16 cellular contexts compared by ENCODE assay signal in genomic region chr12:65867428-65867827, GRCh38. TPM values are rescaled to one million over a fixed set of nuclear protein-coding genes. Genes with fewer than 3 reads are reported as not detected.
A peak's percentile ranks its signal among the peaks of the same experiment; 100 is the strongest.
DNase-seq lines count a peak whose midpoint lies in the region; ATAC-seq, FAIRE-seq and TF ChIP-seq lines count a peak whose summit lies in the region.
"Had no signal": no experiment of that assay in that cellular context is flagged by ENCODE, and none has a peak within 500 bp of the region (broad histone marks: within the 10 kb centered on the region; RNA-seq: fewer than 3 reads in every experiment).

No MANE protein-coding gene starts in this region.

- intact Hi-C loops in HepG2 (cut with micrococcal nuclease; ENCODE audit: unreplicated experiment) = no loop called here

- H3K4me1 Mint-ChIP-seq in nephron progenitor cell = peaks cover 47% of the 10 kb centered on the region
- H3K4me1 Mint-ChIP-seq: activated CD8-positive, alpha-beta memory T cell treated with anti-CD3 and anti-CD28 coated beads, Interleukin-2, amount 10 ng/mL, durations not matched to agents 7 days and 5 days; CD4-positive, CD25-positive, alpha-beta regulatory T cell; stimulated activated naive CD8-positive, alpha-beta T cell treated with anti-CD3 and anti-CD28 coated beads, Interleukin-15, amount 100 ng/mL, for 72 hours had no signal

- no peak overlapping the region for H3K4me3 ChIP-seq in HepG2 (replicated peaks in 1 of 3; ENCODE audit: insufficient read depth in 1 of 3, low read depth in 2 of 3, low read length in 3 of 3)

- H3K4me1 ChIP-seq in HepG2 (ENCODE audit: insufficient read depth, low read length) = 0 out of 2 replicates have a peak, but pooled peaks cover 8% of the 10 kb centered on the region

- DNase-seq in CD1c-positive myeloid dendritic cell (ENCODE audit: extremely low spot score) (peak; percentile 57), NCI-H226 (peak; percentile 56), dermis blood vessel endothelial cell (peak; percentile 66), nephron progenitor cell (no peak), HepG2 (ENCODE audit: low spot score) (no peak), SIG-M5 (lab: John Stamatoyannopoulos, UW) (no peak)
- DNase-seq: activated CD8-positive, alpha-beta memory T cell treated with anti-CD3 and anti-CD28 coated beads, Interleukin-2, amount 10 ng/mL, durations not matched to agents 7 days and 5 days; CD4-positive, CD25-positive, alpha-beta regulatory T cell; islet precursor cell; NCI-H1417 treated with DMSO at 0.1 percent for 48 hours; NCI-H524 treated with DMSO at 0.1 percent for 48 hours; stimulated activated naive CD8-positive, alpha-beta T cell treated with anti-CD3 and anti-CD28 coated beads, Interleukin-15, amount 100 ng/mL, for 72 hours had no signal

- peak overlapping the region; percentile 72 for H3K27ac Mint-ChIP-seq in nephron progenitor cell
- H3K27ac Mint-ChIP-seq: activated CD8-positive, alpha-beta memory T cell treated with anti-CD3 and anti-CD28 coated beads, Interleukin-2, amount 10 ng/mL, durations not matched to agents 7 days and 5 days; activated naive CD4-positive, alpha-beta T cell treated with anti-CD3 and anti-CD28 coated beads, Interleukin-2, amount 50 U/mL, for 72 hours; CD4-positive, CD25-positive, alpha-beta regulatory T cell; stimulated activated naive CD8-positive, alpha-beta T cell treated with anti-CD3 and anti-CD28 coated beads, Interleukin-15, amount 100 ng/mL, for 72 hours had no signal

- H4K20me1 ChIP-seq in HepG2 (ENCODE audit: insufficient read depth, low read length) = no peaks in the 10 kb centered on the region

- WGBS in HepG2 (ENCODE audit: low lambda C conversion rate) = 93% methylated on average over 5 of the region's 5 CpGs

- in situ Hi-C loops in HepG2 (cut with HindIII; ENCODE audit: extremely low pct_ligation_motif_present, low pct_unique_long_range_greater_than_20kb) = no loop called here

- POLR2A ChIA-PET in HepG2 (lab: Yijun Ruan, JAX) = no interaction called here

- H3K36me3 ChIP-seq in HepG2 (replicated peaks in 1 of 2; ENCODE audit: control insufficient read depth in 1 of 2, insufficient read depth in 2 of 2, low read length in 2 of 2) = peaks cover 21 to 65% of the 10 kb centered on the region in 2 experiments

- no peak overlapping the region for H3K27ac ChIP-seq in HepG2 (ENCODE audit: extremely low read length, insufficient read depth, low read length)
- H3K27ac ChIP-seq: VCaP had no signal

- H2AFZ ChIP-seq in HepG2 (ENCODE audit: low read length) = no peak overlapping the region

- no peaks in the 10 kb centered on the region for H3K27me3 ChIP-seq in HepG2 (ENCODE audit: control insufficient read depth in 1 of 2, insufficient read depth in 2 of 2, low read length in 2 of 2)

- peaks cover 45% of the 10 kb centered on the region for H3K79me2 ChIP-seq in HepG2 (ENCODE audit: insufficient read depth, low read length)

- H3K9ac ChIP-seq in HepG2 (ENCODE audit: insufficient read depth, low read depth, low read length) = no peak overlapping the region

- H3K4me3 Mint-ChIP-seq in nephron progenitor cell = no peak overlapping the region
- H3K4me3 Mint-ChIP-seq: activated CD8-positive, alpha-beta memory T cell treated with anti-CD3 and anti-CD28 coated beads, Interleukin-2, amount 10 ng/mL, durations not matched to agents 7 days and 5 days; CD4-positive, CD25-positive, alpha-beta regulatory T cell; stimulated activated naive CD8-positive, alpha-beta T cell treated with anti-CD3 and anti-CD28 coated beads, Interleukin-15, amount 100 ng/mL, for 72 hours had no signal

- no peaks in the 10 kb centered on the region for H3K9me3 ChIP-seq in HepG2 (ENCODE audit: low read length)

- H3K9me3 Mint-ChIP-seq in nephron progenitor cell = no peaks in the 10 kb centered on the region
- H3K9me3 Mint-ChIP-seq: activated naive CD4-positive, alpha-beta T cell treated with anti-CD3 and anti-CD28 coated beads, Interleukin-2, amount 50 U/mL, for 72 hours; stimulated activated naive CD8-positive, alpha-beta T cell treated with anti-CD3 and anti-CD28 coated beads, Interleukin-15, amount 100 ng/mL, for 72 hours had no signal

- TF ChIP-seq EP300 in HepG2 (IDR thresholded peaks at IDR 0.05; ENCODE audit: low read depth in 2 of 2, low read length in 2 of 2) (no peak), HepG2 (CRISPR knock-in tag; IDR thresholded peaks at IDR 0.05; ENCODE audit: borderline replicate concordance) (no peak)

- TF ChIP-seq CTCF in nephron progenitor cell (IDR thresholded peaks at IDR 0.05) = no peak
- TF ChIP-seq CTCF in HepG2 (CRISPR knock-in tag; IDR thresholded peaks at IDR 0.05) = no peak

- no peak overlapping the region for H3K4me2 ChIP-seq in HepG2 (ENCODE audit: low read depth, low read length)

- ATAC-seq in HG02798 (IDR thresholded peaks at IDR 0.05; ENCODE audit: poor library complexity, unreplicated experiment) = no peak
- ATAC-seq in GM18867 (IDR thresholded peaks at IDR 0.05; ENCODE audit: unreplicated experiment) = no peak
- ATAC-seq in HepG2 = no peak
- ATAC-seq: activated CD8-positive, alpha-beta memory T cell treated with anti-CD3 and anti-CD28 coated beads, Interleukin-2, amount 10 ng/mL, durations not matched to agents 7 days and 5 days; activated naive CD4-positive, alpha-beta T cell treated with anti-CD3 and anti-CD28 coated beads, Interleukin-2, amount 50 U/mL, for 72 hours; stimulated activated naive CD8-positive, alpha-beta T cell treated with anti-CD3 and anti-CD28 coated beads, Interleukin-15, amount 100 ng/mL, for 72 hours had no signal

- no TSS peak for BruUV-seq in HepG2 (replicated peaks; lab: Mats Ljungman, UMichigan)

- TF ChIP-seq POLR2A in HepG2 (IDR thresholded peaks at IDR 0.05; ENCODE audit: insufficient read depth in 1 of 2, low read depth in 2 of 2, low read length in 2 of 2) = no peak

- CTCF ChIA-PET in HepG2 (lab: Yijun Ruan, JAX; ENCODE audit: low intra/inter-chr PET ratio, low total read pairs) = no interaction called here

- peaks cover 83% of the 10 kb centered on the region for H3K36me3 Mint-ChIP-seq in nephron progenitor cell (ENCODE audit: low read depth)
- H3K36me3 Mint-ChIP-seq: activated CD8-positive, alpha-beta memory T cell treated with anti-CD3 and anti-CD28 coated beads, Interleukin-2, amount 10 ng/mL, durations not matched to agents 7 days and 5 days; activated naive CD4-positive, alpha-beta T cell treated with anti-CD3 and anti-CD28 coated beads, Interleukin-2, amount 50 U/mL, for 72 hours; CD4-positive, CD25-positive, alpha-beta regulatory T cell had no signal

- no peak for TF ChIP-seq RAD21 in HepG2 (CRISPR knock-in tag; IDR thresholded peaks at IDR 0.05)

- no peak for FAIRE-seq in HepG2 (lab: Jason Lieb, UNC)

- no peaks in the 10 kb centered on the region for H3K27me3 Mint-ChIP-seq in nephron progenitor cell (ENCODE audit: low read depth, poor library complexity)
- H3K27me3 Mint-ChIP-seq: activated CD8-positive, alpha-beta memory T cell treated with anti-CD3 and anti-CD28 coated beads, Interleukin-2, amount 10 ng/mL, durations not matched to agents 7 days and 5 days had no signal

TF ChIP-seq in HepG2, 621 proteins besides CTCF, POLR2A, EP300 and RAD21 (continues in another document):
- TF ChIP-seq ZNF296 (CRISPR knock-in tag; conservative IDR thresholded peaks at IDR 0.05) (no peak), SUZ12 (IDR thresholded peaks at IDR 0.05; ENCODE audit: low read depth, low read length) (no peak), REPIN1 (CRISPR knock-in tag; IDR thresholded peaks at IDR 0.05; ENCODE audit: borderline replicate concordance, low read depth) (no peak), ELF1 (CRISPR knock-in tag; IDR thresholded peaks at IDR 0.05) (no peak), ZNF274 (CRISPR knock-in tag; IDR thresholded peaks at IDR 0.05) (no peak)
- TF ChIP-seq, protein P1, sequence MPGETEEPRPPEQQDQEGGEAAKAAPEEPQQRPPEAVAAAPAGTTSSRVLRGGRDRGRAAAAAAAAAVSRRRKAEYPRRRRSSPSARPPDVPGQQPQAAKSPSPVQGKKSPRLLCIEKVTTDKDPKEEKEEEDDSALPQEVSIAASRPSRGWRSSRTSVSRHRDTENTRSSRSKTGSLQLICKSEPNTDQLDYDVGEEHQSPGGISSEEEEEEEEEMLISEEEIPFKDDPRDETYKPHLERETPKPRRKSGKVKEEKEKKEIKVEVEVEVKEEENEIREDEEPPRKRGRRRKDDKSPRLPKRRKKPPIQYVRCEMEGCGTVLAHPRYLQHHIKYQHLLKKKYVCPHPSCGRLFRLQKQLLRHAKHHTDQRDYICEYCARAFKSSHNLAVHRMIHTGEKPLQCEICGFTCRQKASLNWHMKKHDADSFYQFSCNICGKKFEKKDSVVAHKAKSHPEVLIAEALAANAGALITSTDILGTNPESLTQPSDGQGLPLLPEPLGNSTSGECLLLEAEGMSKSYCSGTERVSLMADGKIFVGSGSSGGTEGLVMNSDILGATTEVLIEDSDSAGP (CRISPR knock-in tag; IDR thresholded peaks at IDR 0.05; ENCODE audit: borderline replicate concordance) = no peak

RNA-seq across cellular contexts. Expression of gene HMGA2, which starts 43.1 kb away (rescaled TPM):
- total RNA-seq in dermis blood vessel endothelial cell = 4.4 and 6.5 TPM in 2 replicates
- 72.0 and 104 TPM in 2 replicates for total RNA-seq in HepG2 (2016; rRNA removed; fragmentation: Illumina TruSeq; extraction: Trizol)
- 10.3 and 11.3 TPM in 2 replicates for total RNA-seq in HepG2 (2016; cell fraction: cytosol; rRNA removed; fragmentation: Illumina TruSeq; extraction: Trizol; ENCODE audit: low read depth)
- 70.8 and 101 TPM in 2 replicates for total RNA-seq in HepG2 (2016; cell fraction: insoluble cytoplasmic fraction; rRNA removed; fragmentation: Illumina TruSeq; extraction: Trizol)
- total RNA-seq in HepG2 (2016; cell fraction: membrane; rRNA removed; fragmentation: Illumina TruSeq; extraction: Trizol) = 53.4 and 58.8 TPM in 2 replicates
- 103 and 110 TPM in 2 replicates for total RNA-seq in HepG2 (2016; cell fraction: nucleus; rRNA removed; fragmentation: Illumina TruSeq; extraction: Trizol)
- polyA plus RNA-seq in HepG2 (2011; rRNA removed) = 50.6 and 78.1 TPM in 2 replicates
- 32.1 and 38.5 TPM in 2 replicates for polyA plus RNA-seq in HepG2 (2011; cell fraction: cytosol; rRNA removed)
- polyA plus RNA-seq in HepG2 (2011; cell fraction: nucleus; rRNA removed) = 54.1 and 79.2 TPM in 2 replicates
- 52.3 and 73.9 TPM in 2 replicates for polyA plus RNA-seq in HepG2 (2012)
- polyA plus RNA-seq in HepG2 (2016; cell fraction: cytosol; fragmentation: Illumina TruSeq; extraction: Trizol; ENCODE audit: low read depth) = 14.3 and 15.4 TPM in 2 replicates
- polyA plus RNA-seq in HepG2 (2016; cell fraction: insoluble cytoplasmic fraction; fragmentation: Illumina TruSeq; extraction: Trizol; ENCODE audit: low read depth) = 174 and 181 TPM in 2 replicates
- 53.7 and 56.6 TPM in 2 replicates for polyA plus RNA-seq in HepG2 (2016; cell fraction: membrane; fragmentation: Illumina TruSeq; extraction: Trizol; ENCODE audit: low read depth)
- polyA plus RNA-seq in HepG2 (2016; cell fraction: nucleus; fragmentation: Illumina TruSeq; extraction: Trizol; ENCODE audit: insufficient read depth, low read depth) = 130 and 131 TPM in 2 replicates
- polyA minus RNA-seq in HepG2 (2011; rRNA and poly(A)+ RNA removed; ENCODE audit: low replicate concordance) = 1.8 and 64.4 TPM in 2 replicates
- 59.6 and 77.1 TPM in 2 replicates for polyA minus RNA-seq in HepG2 (2011; cell fraction: cytosol; rRNA and poly(A)+ RNA removed)
- 137 and 165 TPM in 2 replicates for polyA minus RNA-seq in HepG2 (2011; cell fraction: nucleus; rRNA and poly(A)+ RNA removed)
- total RNA-seq: activated CD8-positive, alpha-beta memory T cell treated with anti-CD3 and anti-CD28 coated beads, Interleukin-2, amount 10 ng/mL, durations not matched to agents 7 days and 5 days had no signal
- polyA plus RNA-seq: CD4-positive, CD25-positive, alpha-beta regulatory T cell had no signal

Comparison
In these comparisons a context has a peak if more than half of its experiments do, and no peak if none do; other contexts are left out.
1. DNase-seq: peak in CD1c-positive myeloid dendritic cell (single experiment), NCI-H226 (single experiment) and dermis blood vessel endothelial cell (single experiment); none in nephron progenitor cell (single experiment), HepG2 (single experiment) and SIG-M5 (single experiment).